Comparison of ENCODE assay signal across 9 cellular contexts in genomic region chr13:50078512-50079277, GRCh38.
DNase-seq lines count a peak whose midpoint lies in the region; ATAC-seq, FAIRE-seq and TF ChIP-seq lines count a peak whose summit lies in the region.
"Had no signal": no experiment of that assay in that cellular context is flagged by ENCODE, and none has a peak within 500 bp of the region (broad histone marks: within the 10 kb centered on the region; RNA-seq: fewer than 3 reads in every experiment).

No MANE protein-coding gene starts in this region.

- TF ChIP-seq RAD21 in HepG2 (CRISPR knock-in tag; IDR thresholded peaks at IDR 0.05): no peak

- TF ChIP-seq CTCF in HepG2 (CRISPR knock-in tag; IDR thresholded peaks at IDR 0.05): no peak
- TF ChIP-seq CTCF in right lobe of liver (IDR thresholded peaks at IDR 0.05): no peak
- TF ChIP-seq CTCF in lower lobe of right lung (IDR thresholded peaks at IDR 0.05): no peak

- ATAC-seq in HepG2: no peak
- no peak for ATAC-seq in right lobe of liver
- ATAC-seq in activated T-helper 17 cell treated with anti-CD3 and anti-CD28 coated beads, Interleukin-2, amount 50 U/mL, for 72 hours (replicated peaks): no peak
- no peak for ATAC-seq in lower lobe of right lung
- no peak for ATAC-seq in aorta (ENCODE audit: low FRiP score)
- ATAC-seq in GM18511 (IDR thresholded peaks at IDR 0.05; ENCODE audit: unreplicated experiment): no peak

- 28% methylated on average over 3 of the region's 3 CpGs for WGBS in HepG2 (ENCODE audit: low lambda C conversion rate)
- 68% methylated on average over 3 of the region's 3 CpGs for WGBS in right lobe of liver (ENCODE audit: insufficient coverage, low coverage, low lambda C conversion rate, missing lambda C conversion rate)
- WGBS in aorta, 2 donors: 21 to 27% methylated on average over 3 of the region's 3 CpGs

- H3K36me3 ChIP-seq in HepG2 (replicated peaks in 1 of 2; ENCODE audit: control insufficient read depth in 1 of 2, insufficient read depth in 2 of 2, low read length in 2 of 2) (0 out of 5 replicates have a peak, but pooled peaks cover 0 to 4% of the 10 kb centered on the region in 2 experiments), right lobe of liver (no peaks in the 10 kb centered on the region), lower lobe of right lung (no peaks in the 10 kb centered on the region), aorta (ENCODE audit: control insufficient read depth in 1 of 2, insufficient read depth in 2 of 2, low read length in 1 of 2) (no peaks in the 10 kb centered on the region)

- H3K9me3 ChIP-seq in HepG2 (ENCODE audit: low read length) (no peaks in the 10 kb centered on the region), right lobe of liver (no peaks in the 10 kb centered on the region), lower lobe of right lung (no peaks in the 10 kb centered on the region), aorta (ENCODE audit: control insufficient read depth, low read length) (no peaks in the 10 kb centered on the region)

- peak overlapping the region; percentile 92 for H3K9ac ChIP-seq in HepG2 (ENCODE audit: insufficient read depth, low read depth, low read length)

- CTCF ChIA-PET in HepG2 (lab: Yijun Ruan, JAX; ENCODE audit: low intra/inter-chr PET ratio, low total read pairs): no interaction called here

- H3K4me3 ChIP-seq in HepG2 (replicated peaks in 1 of 3; ENCODE audit: insufficient read depth in 1 of 3, low read depth in 2 of 3, low read length in 3 of 3) (peak overlapping the region; percentile 78 to 93 (median 91)), right lobe of liver (no peak overlapping the region), lower lobe of right lung (peak overlapping the region; percentile 73), aorta (ENCODE audit: low read length in 2 of 2) (peak overlapping the region; percentile 47 to 49)

- H3K4me1 Mint-ChIP-seq in activated T-helper 17 cell treated with anti-CD3 and anti-CD28 coated beads, Interleukin-2, amount 50 U/mL, for 72 hours: peaks cover 10% of the 10 kb centered on the region

- H3K9me3 Mint-ChIP-seq in activated T-helper 17 cell treated with anti-CD3 and anti-CD28 coated beads, Interleukin-2, amount 50 U/mL, for 72 hours: no peaks in the 10 kb centered on the region

- no peak for DNase-seq in HepG2 (ENCODE audit: low spot score)
- DNase-seq in right lobe of liver: no peak
- DNase-seq in lower lobe of right lung: no peak
- no peak for DNase-seq in aorta
- DNase-seq in LoVo (ENCODE audit: low spot score): no peak
- no peak for DNase-seq in amniotic stem cell (lab: John Stamatoyannopoulos, UW)
- DNase-seq: NCI-H510A had no signal

- POLR2A ChIA-PET in HepG2 (lab: Yijun Ruan, JAX): interaction anchor here (1.0 to 5.2 kb wide), 2 partner anchors 82 to 142 kb away, joined by 3 to 39 read pairs; partner anchors contain the start of genes SPRYD7 and TRIM13

- no peaks in the 10 kb centered on the region; the same call in 1 of the 2 replicates for H4K20me1 ChIP-seq in HepG2 (ENCODE audit: insufficient read depth, low read length)

- H3K27ac ChIP-seq in HepG2 (ENCODE audit: extremely low read length, insufficient read depth, low read length) (peak overlapping the region; percentile 96), right lobe of liver (no peak overlapping the region), lower lobe of right lung (no peak overlapping the region), aorta (ENCODE audit: low read depth in 1 of 2, low read length in 2 of 2) (peak overlapping the region in 1 of 2 donors; percentile 88)

- peaks cover 3% of the 10 kb centered on the region for H3K27me3 Mint-ChIP-seq in activated T-helper 17 cell treated with anti-CD3 and anti-CD28 coated beads, Interleukin-2, amount 50 U/mL, for 72 hours

- H3K27ac Mint-ChIP-seq in activated T-helper 17 cell treated with anti-CD3 and anti-CD28 coated beads, Interleukin-2, amount 50 U/mL, for 72 hours: no peak overlapping the region

- H3K36me3 Mint-ChIP-seq in activated T-helper 17 cell treated with anti-CD3 and anti-CD28 coated beads, Interleukin-2, amount 50 U/mL, for 72 hours (ENCODE audit: low read depth): peaks cover 73% of the 10 kb centered on the region

- in situ Hi-C loops in HepG2 (cut with HindIII; ENCODE audit: extremely low pct_ligation_motif_present, low pct_unique_long_range_greater_than_20kb): no loop called here

- H3K4me3 Mint-ChIP-seq in activated T-helper 17 cell treated with anti-CD3 and anti-CD28 coated beads, Interleukin-2, amount 50 U/mL, for 72 hours: peak overlapping the region; percentile 97

- intact Hi-C loops in HepG2 (cut with micrococcal nuclease; ENCODE audit: unreplicated experiment): no loop called here
- intact Hi-C loops in right lobe of liver (cut with DNase I): no loop called here
- intact Hi-C loops in lower lobe of right lung (cut with DNase I): no loop called here
- intact Hi-C loops in aorta (cut with DNase I): no loop called here

- FAIRE-seq in HepG2 (lab: Jason Lieb, UNC): no peak

- H2AFZ ChIP-seq in HepG2 (ENCODE audit: low read length): no peak overlapping the region

- peaks cover 91% of the 10 kb centered on the region for H3K79me2 ChIP-seq in HepG2 (ENCODE audit: insufficient read depth, low read length)

- H3K4me1 ChIP-seq in HepG2 (ENCODE audit: insufficient read depth, low read length): peaks cover 51% of the 10 kb centered on the region
- H3K4me1 ChIP-seq in right lobe of liver: peaks cover 0 to 4% (median 0%) of the 10 kb centered on the region in 4 donors
- H3K4me1 ChIP-seq in lower lobe of right lung: peaks cover 39% of the 10 kb centered on the region
- no peaks in the 10 kb centered on the region for H3K4me1 ChIP-seq in aorta (ENCODE audit: control insufficient read depth in 1 of 2, insufficient read depth in 2 of 2, low read length in 2 of 2)

- no TSS peak for BruUV-seq in HepG2 (replicated peaks; lab: Mats Ljungman, UMichigan)

- H3K4me2 ChIP-seq in HepG2 (ENCODE audit: low read depth, low read length): peak overlapping the region; percentile 76

- no peak for TF ChIP-seq POLR2A in HepG2 (IDR thresholded peaks at IDR 0.05; ENCODE audit: insufficient read depth in 1 of 2, low read depth in 2 of 2, low read length in 2 of 2)
- no peak for TF ChIP-seq POLR2A in right lobe of liver (IDR thresholded peaks at IDR 0.05)

- H3K27me3 ChIP-seq in HepG2 (ENCODE audit: control insufficient read depth in 1 of 2, insufficient read depth in 2 of 2, low read length in 2 of 2) (no peaks in the 10 kb centered on the region; a peak in 1 of 5 replicates), right lobe of liver (no peaks in the 10 kb centered on the region), lower lobe of right lung (ENCODE audit: low read depth) (no peaks in the 10 kb centered on the region), aorta (ENCODE audit: control insufficient read depth in 1 of 2, insufficient read depth in 2 of 2, low read length in 1 of 2) (no peaks in the 10 kb centered on the region)

- TF ChIP-seq EP300 in HepG2 (IDR thresholded peaks at IDR 0.05; ENCODE audit: low read depth in 2 of 2, low read length in 2 of 2) (no peak), HepG2 (CRISPR knock-in tag; IDR thresholded peaks at IDR 0.05; ENCODE audit: borderline replicate concordance) (no peak)

TF ChIP-seq in HepG2, 621 proteins besides CTCF, POLR2A, EP300 and RAD21:
- TF ChIP-seq ZSCAN9 (CRISPR knock-in tag; IDR thresholded peaks at IDR 0.05; ENCODE audit: borderline replicate concordance) (no peak), JARID2 (CRISPR knock-in tag; IDR thresholded peaks at IDR 0.05; ENCODE audit: insufficient replicate concordance) (no peak), U2AF1 (optimal IDR thresholded peaks at IDR 0.05; ENCODE audit: low read depth, low read length) (no peak), ZNF121 (CRISPR knock-in tag; IDR thresholded peaks at IDR 0.05) (no peak), ZNF563 (CRISPR knock-in tag; IDR thresholded peaks at IDR 0.05) (no peak)

Comparison
In these comparisons a context has a peak if more than half of its experiments do, and no peak if none do; other contexts are left out.
1. H3K4me3 ChIP-seq: peak in HepG2 (3 of 3), lower lobe of right lung (single experiment) and aorta (2 of 2); none in right lobe of liver (0 of 3).